Comparison of ENCODE assay signal across 7 cellular contexts in the genomic region with DNA sequence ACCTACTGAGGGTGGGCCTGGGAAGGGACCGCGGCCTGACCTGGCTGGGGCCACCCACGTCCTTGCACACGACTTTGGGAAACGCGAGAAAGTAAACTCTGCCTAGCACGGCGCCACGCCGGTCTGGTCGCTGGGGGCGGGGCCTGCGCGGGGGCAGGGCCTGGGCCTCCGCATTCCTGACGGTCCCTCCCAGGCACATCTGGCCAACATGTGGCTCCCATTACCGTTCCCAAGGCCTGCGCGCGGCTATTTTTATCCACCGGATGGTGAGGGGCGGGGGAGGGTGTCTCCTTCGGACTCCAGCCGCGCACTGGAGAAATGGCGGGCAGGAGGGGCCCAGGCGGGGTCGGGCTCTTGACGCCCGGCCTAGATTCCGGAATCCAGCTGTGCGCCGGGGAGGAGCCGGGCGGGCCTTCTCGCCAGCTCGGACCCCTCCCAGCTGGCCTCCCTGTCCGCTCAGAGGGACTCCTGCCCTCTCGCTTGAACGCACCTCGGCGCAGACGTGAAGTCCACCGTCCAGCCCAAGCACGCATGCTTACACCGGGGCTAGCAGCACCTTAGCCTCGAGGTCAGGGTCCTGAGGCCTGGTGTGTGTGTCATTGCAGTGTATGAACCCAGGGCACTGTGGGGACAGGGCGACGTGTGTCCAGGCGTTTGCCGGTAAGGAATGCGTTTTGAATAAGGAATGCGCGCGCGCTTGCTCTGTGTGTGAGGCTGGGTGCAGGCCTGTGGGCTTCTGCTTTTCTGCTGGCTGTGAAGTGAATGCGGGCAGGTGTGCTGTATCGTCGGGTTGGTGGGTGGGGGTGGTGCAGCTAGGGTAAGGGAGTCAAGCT. TPM values are rescaled to one million over a fixed set of nuclear protein-coding genes. Genes with fewer than 3 reads are reported as not detected.
DNase-seq lines count a peak whose midpoint lies in the region; TF ChIP-seq lines count a peak whose summit lies in the region.

No MANE protein-coding gene starts in this region.

- CTCF ChIA-PET in activated CD4-positive, alpha-beta memory T cell treated with anti-CD3 and anti-CD28 coated beads for 36 hours (lab: Charles Lee): interaction anchor here (0.9 to 1.6 kb wide), 2 partner anchors 21 kb away, joined by 4 read pairs; no protein-coding TSS in a partner anchor

- H3K27me3 Mint-ChIP-seq in activated CD4-positive, alpha-beta memory T cell treated with anti-CD3 and anti-CD28 coated beads for 36 hours: no peaks in the 10 kb centered on the region

- no peaks in the 10 kb centered on the region for H3K9me3 ChIP-seq in neutrophil

- peak overlapping the region; percentile 18 for H3K27ac ChIP-seq in neutrophil

- no peaks in the 10 kb centered on the region for H3K9me3 Mint-ChIP-seq in activated CD4-positive, alpha-beta memory T cell treated with anti-CD3 and anti-CD28 coated beads for 36 hours

- peaks cover 21% of the 10 kb centered on the region for H3K4me1 Mint-ChIP-seq in activated CD4-positive, alpha-beta memory T cell treated with anti-CD3 and anti-CD28 coated beads for 36 hours (ENCODE audit: low read depth)

- POLR2A ChIA-PET in activated CD4-positive, alpha-beta memory T cell treated with anti-CD3 and anti-CD28 coated beads for 36 hours (lab: Charles Lee): interaction anchor here (4.9 kb wide), 1 partner anchor 15 kb away, joined by 26 read pairs; the partner anchor contains the start of gene SH3D21

- H3K36me3 Mint-ChIP-seq in activated CD4-positive, alpha-beta memory T cell treated with anti-CD3 and anti-CD28 coated beads for 36 hours: peaks cover 3% of the 10 kb centered on the region

- peak overlapping the region; percentile 35 for H3K4me3 Mint-ChIP-seq in activated CD4-positive, alpha-beta memory T cell treated with anti-CD3 and anti-CD28 coated beads for 36 hours

- no peaks in the 10 kb centered on the region for H3K36me3 ChIP-seq in neutrophil

- TF ChIP-seq CTCF in GM20000 (IDR thresholded peaks at IDR 0.05; ENCODE audit: extremely low read depth, missing control alignments) (no peak), neutrophil (IDR thresholded peaks at IDR 0.05) (no peak)

- no peak overlapping the region for H3K27ac Mint-ChIP-seq in activated CD4-positive, alpha-beta memory T cell treated with anti-CD3 and anti-CD28 coated beads for 36 hours

- intact Hi-C loops in activated CD4-positive, alpha-beta memory T cell treated with anti-CD3 and anti-CD28 coated beads for 36 hours (cut with micrococcal nuclease): no loop called here

- peak overlapping the region; percentile 50 to 82 for H3K4me3 ChIP-seq in neutrophil (ENCODE audit: low read depth in 1 of 2, low read length in 1 of 2)

- H3K4me1 ChIP-seq in neutrophil (ENCODE audit: control insufficient read depth in 1 of 2, insufficient read depth in 1 of 2, low read depth in 1 of 2, low read length in 1 of 2): peaks cover 38 to 41% of the 10 kb centered on the region in 2 experiments

- DNase-seq in GM20000 (ENCODE audit: low spot score) (peak; percentile 61), fibroblast of the conjunctiva (ENCODE audit: low read depth) (peak; percentile 94), GOT3 (lab: John Stamatoyannopoulos, UW) (no peak), SKM-1 (lab: John Stamatoyannopoulos, UW; ENCODE audit: unreplicated experiment) (no peak), superior temporal gyrus (ENCODE audit: extremely low spot score) (no peak)
- DNase-seq in activated CD4-positive, alpha-beta memory T cell treated with anti-CD3 and anti-CD28 coated beads for 36 hours: peak; percentile 48

- peaks cover 61% of the 10 kb centered on the region for H3K27me3 ChIP-seq in neutrophil

RNA-seq across cellular contexts. Expression of gene EVA1B, which starts 2.1 kb away (rescaled TPM):
- total RNA-seq in activated CD4-positive, alpha-beta memory T cell treated with anti-CD3 and anti-CD28 coated beads for 36 hours: 10 to 100 TPM; 11.6 to 12.8 TPM

RNA-seq across cellular contexts. Expression of gene SH3D21, which starts 15.2 kb away (rescaled TPM):
- total RNA-seq in activated CD4-positive, alpha-beta memory T cell treated with anti-CD3 and anti-CD28 coated beads for 36 hours: 10 to 100 TPM; 16.9 to 18.1 TPM

Comparison
In these comparisons a context has a peak if more than half of its experiments do, and no peak if none do; other contexts are left out.
1. DNase-seq: peak in GM20000 (single experiment), activated CD4-positive, alpha-beta memory T cell treated with anti-CD3 and anti-CD28 coated beads for 36 hours (single experiment) and fibroblast of the conjunctiva (single experiment); none in GOT3 (single experiment), SKM-1 (single experiment) and superior temporal gyrus (single experiment).